1 cellular context compared by ENCODE assay signal in the genomic region with DNA sequence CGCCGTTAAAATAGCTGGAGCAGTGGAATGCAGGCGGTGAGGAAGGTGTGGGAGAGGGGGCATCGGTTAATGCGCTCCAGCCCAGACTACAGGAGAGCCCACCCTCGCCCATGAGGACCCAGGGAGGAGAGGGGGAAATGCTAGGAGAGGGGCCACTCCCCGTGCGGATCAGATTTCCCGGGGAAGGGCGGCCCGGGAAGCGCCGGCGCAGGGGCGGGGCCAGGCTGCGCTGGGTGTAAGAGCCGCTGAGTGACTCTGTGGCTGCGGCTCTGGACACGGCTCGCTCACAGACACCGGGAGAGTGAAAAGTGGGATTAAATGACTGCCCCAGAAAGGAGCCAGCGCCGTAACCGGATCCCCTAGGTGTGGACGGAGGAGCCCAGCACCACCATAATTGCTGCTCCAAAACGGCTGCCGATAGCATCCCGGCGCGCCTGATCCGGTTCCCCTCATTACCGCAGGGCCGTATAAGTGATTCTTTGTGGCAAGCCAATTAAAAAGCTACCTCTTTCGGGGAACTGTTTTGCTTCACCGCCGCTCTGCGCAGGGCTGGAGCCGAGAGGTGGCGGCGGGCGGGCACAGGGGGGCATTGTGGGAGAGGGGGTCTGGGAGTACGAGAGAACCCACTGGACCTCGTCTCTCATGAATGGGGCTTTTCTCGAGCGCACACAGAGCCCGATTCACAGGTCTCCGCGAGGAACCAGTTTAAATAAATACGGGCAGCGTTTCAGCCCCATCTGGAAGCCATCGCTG.
TF ChIP-seq lines count a peak whose summit lies in the region.

No MANE protein-coding gene starts in this region.

TF ChIP-seq in HEK293, 187 proteins besides CTCF, POLR2A, EP300 and RAD21 (continued from another document):
- TF ChIP-seq MEIS1 (CRISPR knock-in tag; IDR thresholded peaks at IDR 0.05; ENCODE audit: borderline replicate concordance) (no peak), ZNF335 (tag by site-specific recombination; conservative IDR thresholded peaks at IDR 0.05) (peak; percentile 94), ZNF514 (tag by site-specific recombination; IDR thresholded peaks at IDR 0.05) (no peak), YY1 (tag by site-specific recombination; IDR thresholded peaks at IDR 0.05) (no peak), WT1 (tag by site-specific recombination; IDR thresholded peaks at IDR 0.05) (peak; percentile 88), ZNF530 (tag by site-specific recombination; IDR thresholded peaks at IDR 0.05; ENCODE audit: low read depth) (no peak), ZNF571 (tag by site-specific recombination; IDR thresholded peaks at IDR 0.05) (no peak), ZNF248 (tag by site-specific recombination; IDR thresholded peaks at IDR 0.05) (no peak), GLI2 (tag by site-specific recombination; IDR thresholded peaks at IDR 0.05; ENCODE audit: borderline replicate concordance, low read depth) (no peak), ZIC2 (tag by site-specific recombination; IDR thresholded peaks at IDR 0.05) (no peak; the same call in 1 of the 2 replicates), ZFP3 (tag by site-specific recombination; IDR thresholded peaks at IDR 0.05; ENCODE audit: low read depth) (no peak), HOXA7 (CRISPR knock-in tag; IDR thresholded peaks at IDR 0.05; ENCODE audit: borderline replicate concordance) (no peak), ZNF23 (tag by site-specific recombination; IDR thresholded peaks at IDR 0.05; ENCODE audit: borderline replicate concordance) (no peak), ZNF121 (tag by site-specific recombination; IDR thresholded peaks at IDR 0.05) (no peak)
- TF ChIP-seq, protein P1, sequence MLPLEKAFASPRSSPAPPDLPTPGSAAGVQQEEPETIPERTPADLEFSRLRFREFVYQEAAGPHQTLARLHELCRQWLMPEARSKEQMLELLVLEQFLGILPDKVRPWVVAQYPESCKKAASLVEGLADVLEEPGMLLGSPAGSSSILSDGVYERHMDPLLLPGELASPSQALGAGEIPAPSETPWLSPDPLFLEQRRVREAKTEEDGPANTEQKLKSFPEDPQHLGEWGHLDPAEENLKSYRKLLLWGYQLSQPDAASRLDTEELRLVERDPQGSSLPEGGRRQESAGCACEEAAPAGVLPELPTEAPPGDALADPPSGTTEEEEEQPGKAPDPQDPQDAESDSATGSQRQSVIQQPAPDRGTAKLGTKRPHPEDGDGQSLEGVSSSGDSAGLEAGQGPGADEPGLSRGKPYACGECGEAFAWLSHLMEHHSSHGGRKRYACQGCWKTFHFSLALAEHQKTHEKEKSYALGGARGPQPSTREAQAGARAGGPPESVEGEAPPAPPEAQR (tag by site-specific recombination; IDR thresholded peaks at IDR 0.05), result no peak
- TF ChIP-seq, protein P2, sequence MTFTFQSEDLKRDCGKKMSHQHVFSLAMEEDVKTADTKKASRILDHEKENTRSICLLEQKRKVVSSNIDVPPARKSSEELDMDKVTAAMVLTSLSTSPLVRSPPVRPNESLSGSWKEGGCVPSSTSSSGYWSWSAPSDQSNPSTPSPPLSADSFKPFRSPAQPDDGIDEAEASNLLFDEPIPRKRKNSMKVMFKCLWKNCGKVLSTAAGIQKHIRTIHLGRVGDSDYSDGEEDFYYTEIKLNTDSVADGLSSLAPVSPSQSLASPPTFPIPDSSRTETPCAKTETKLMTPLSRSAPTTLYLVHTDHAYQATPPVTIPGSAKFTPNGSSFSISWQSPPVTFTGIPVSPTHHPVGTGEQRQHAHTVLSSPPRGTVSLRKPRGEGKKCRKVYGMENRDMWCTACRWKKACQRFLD (tag by site-specific recombination; IDR thresholded peaks at IDR 0.05), result no peak
- TF ChIP-seq, protein P3, sequence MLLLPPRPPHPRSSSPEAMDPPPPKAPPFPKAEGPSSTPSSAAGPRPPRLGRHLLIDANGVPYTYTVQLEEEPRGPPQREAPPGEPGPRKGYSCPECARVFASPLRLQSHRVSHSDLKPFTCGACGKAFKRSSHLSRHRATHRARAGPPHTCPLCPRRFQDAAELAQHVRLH (tag by site-specific recombination; IDR thresholded peaks at IDR 0.05), result no peak
- TF ChIP-seq, protein P4, sequence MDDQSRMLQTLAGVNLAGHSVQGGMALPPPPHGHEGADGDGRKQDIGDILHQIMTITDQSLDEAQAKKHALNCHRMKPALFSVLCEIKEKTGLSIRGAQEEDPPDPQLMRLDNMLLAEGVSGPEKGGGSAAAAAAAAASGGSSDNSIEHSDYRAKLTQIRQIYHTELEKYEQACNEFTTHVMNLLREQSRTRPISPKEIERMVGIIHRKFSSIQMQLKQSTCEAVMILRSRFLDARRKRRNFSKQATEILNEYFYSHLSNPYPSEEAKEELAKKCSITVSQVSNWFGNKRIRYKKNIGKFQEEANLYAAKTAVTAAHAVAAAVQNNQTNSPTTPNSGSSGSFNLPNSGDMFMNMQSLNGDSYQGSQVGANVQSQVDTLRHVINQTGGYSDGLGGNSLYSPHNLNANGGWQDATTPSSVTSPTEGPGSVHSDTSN (CRISPR knock-in tag; IDR thresholded peaks at IDR 0.05), result no peak
TF ChIP-seq in HEK293: peak in this region for 43.
